ENCODE assay signal across 8 cellular contexts in the genomic region with DNA sequence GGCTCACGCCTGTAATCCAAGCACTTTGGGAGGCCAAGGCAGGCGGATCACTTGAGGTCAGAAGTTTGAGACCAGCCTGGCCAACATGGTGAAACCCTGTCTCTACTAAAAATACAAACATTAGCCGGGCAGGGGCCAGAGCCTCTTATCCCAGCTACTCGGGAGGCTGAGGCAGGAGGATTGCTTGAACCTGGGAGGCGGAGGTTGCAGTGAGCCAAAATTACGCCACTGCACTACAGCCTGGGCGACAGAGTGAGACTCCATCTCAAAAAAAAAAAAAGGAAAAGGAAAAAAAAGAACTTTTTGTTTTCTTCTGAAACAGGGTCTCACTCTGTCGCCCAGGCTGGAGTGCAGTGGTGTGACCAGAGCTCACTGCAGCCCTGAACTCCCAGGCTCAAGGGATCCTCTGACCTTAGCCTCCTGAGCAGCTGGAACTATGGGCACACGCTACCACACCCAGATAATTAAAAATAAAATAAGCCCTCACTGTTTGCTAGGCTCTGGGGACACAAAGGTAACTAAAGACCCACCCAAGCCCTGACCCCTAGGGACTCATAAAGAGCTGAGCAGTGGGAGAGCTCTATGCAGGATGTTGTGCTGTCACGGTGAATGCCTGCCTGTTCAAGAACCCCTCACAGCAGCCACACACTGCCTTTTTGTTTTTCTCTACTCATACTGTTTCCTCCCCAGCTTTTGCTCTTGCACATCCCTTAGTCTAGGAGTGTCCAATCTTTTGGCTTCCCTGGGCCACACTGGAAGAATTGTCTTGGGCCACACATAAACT. TPM values are rescaled to one million over a fixed set of nuclear protein-coding genes. Genes with fewer than 3 reads are reported as not detected.
DNase-seq lines count a peak whose midpoint lies in the region; ATAC-seq, FAIRE-seq and TF ChIP-seq lines count a peak whose summit lies in the region.
"Not testable (repeated sequence)": the region's sequence is repeated elsewhere in the genome, so short reads cannot be mapped to it uniquely, and the experiment has no call there.

No MANE protein-coding gene starts in this region.

- H3K4me3 ChIP-seq in HFF-Myc (replicated peaks; ENCODE audit: low read depth, low read length) = peak overlapping the region; percentile 87; the same call in 1 of the 2 replicates
- H3K4me3 ChIP-seq in K562 = not testable (repeated sequence)
- H3K4me3 ChIP-seq in left ventricle myocardium inferior = peak overlapping the region; percentile 97

- not testable (repeated sequence) for H2AFZ ChIP-seq in K562 (ENCODE audit: low read depth, low read length)

- CTCF ChIA-PET in activated CD4-positive, alpha-beta T cell treated with anti-CD3 and anti-CD28 coated beads for 36 hours (lab: Charles Lee) = interaction anchor here (0.6 kb wide), 1 partner anchor 27 kb away, joined by 4 read pairs; no protein-coding TSS in a partner anchor
- CTCF ChIA-PET in K562 (lab: Yijun Ruan, JAX; ENCODE audit: low intra/inter-chr PET ratio) = not testable (repeated sequence)

- H3K36me3 Mint-ChIP-seq in CD14-positive monocyte = peaks cover 35 to 47% of the 10 kb centered on the region in 2 donors
- peaks cover 23% of the 10 kb centered on the region for H3K36me3 Mint-ChIP-seq in activated CD4-positive, alpha-beta T cell treated with anti-CD3 and anti-CD28 coated beads for 36 hours (ENCODE audit: low read depth)
- H3K36me3 Mint-ChIP-seq in naive thymus-derived CD8-positive, alpha-beta T cell = peaks cover 0 to 15% (median 2%) of the 10 kb centered on the region in 3 donors
- peaks cover 33% of the 10 kb centered on the region for H3K36me3 Mint-ChIP-seq in stimulated activated naive CD8-positive, alpha-beta T cell treated with anti-CD3 and anti-CD28 coated beads, Interleukin-15, Interleukin-2, amounts not matched to agents 100 ng/mL and 50 ng/mL, for 24 hours (ENCODE audit: low read depth)

- TF ChIP-seq RAD21 in K562 (CRISPR knock-in tag; conservative IDR thresholded peaks at IDR 0.05 in 1 of 2, IDR thresholded peaks at IDR 0.05 in 1 of 2) = not testable (repeated sequence)

- peak overlapping the region; percentile 99; the same call in 1 of the 2 replicates for H3K4me2 ChIP-seq in K562 (ENCODE audit: insufficient read depth, low read length)

- BruUV-seq in K562 (replicated peaks; lab: Mats Ljungman, UMichigan) = not testable (repeated sequence)

- peaks cover 45% of the 10 kb centered on the region; the same call in 2 of the 3 replicates for H3K36me3 ChIP-seq in K562 (ENCODE audit: control insufficient read depth, insufficient read depth, low read length)
- peaks cover 26% of the 10 kb centered on the region for H3K36me3 ChIP-seq in left ventricle myocardium inferior

- H3K4me3 Mint-ChIP-seq in CD14-positive monocyte = not testable (repeated sequence)
- H3K4me3 Mint-ChIP-seq in activated CD4-positive, alpha-beta T cell treated with anti-CD3 and anti-CD28 coated beads for 36 hours = peak overlapping the region; percentile 95
- peak overlapping the region in 8 of 10 donors; percentile 46 to 99 (median 98) for H3K4me3 Mint-ChIP-seq in naive thymus-derived CD8-positive, alpha-beta T cell
- peak overlapping the region; percentile 98 for H3K4me3 Mint-ChIP-seq in stimulated activated naive CD8-positive, alpha-beta T cell treated with anti-CD3 and anti-CD28 coated beads, Interleukin-15, Interleukin-2, amounts not matched to agents 100 ng/mL and 50 ng/mL, for 24 hours

- H3K27me3 Mint-ChIP-seq in CD14-positive monocyte (ENCODE audit: low read depth in 3 of 3); activated CD4-positive, alpha-beta T cell treated with anti-CD3 and anti-CD28 coated beads for 36 hours; naive thymus-derived CD8-positive, alpha-beta T cell; stimulated activated naive CD8-positive, alpha-beta T cell treated with anti-CD3 and anti-CD28 coated beads, Interleukin-15, Interleukin-2, amounts not matched to agents 100 ng/mL and 50 ng/mL, for 24 hours: not testable (repeated sequence)

- in situ Hi-C loops in K562 (cut with MboI) = not testable (repeated sequence)

- not testable (repeated sequence) for TF ChIP-seq POLR2A in K562 (conservative IDR thresholded peaks at IDR 0.05)

- not testable (repeated sequence) for H3K9me1 ChIP-seq in K562 (ENCODE audit: control insufficient read depth, insufficient read depth, low read length)

- 86% methylated on average over 6 of the region's 10 CpGs for WGBS in K562 (ENCODE audit: insufficient coverage, low coverage, missing lambda C conversion rate)

- H3K27ac ChIP-seq in K562 (ENCODE audit: extremely low read depth, low read depth, low read length) = not testable (repeated sequence)
- H3K27ac ChIP-seq in left ventricle myocardium inferior (replicated peaks) = peak overlapping the region; percentile 94

- DNase-seq in CD14-positive monocyte (ENCODE audit: low spot score); HFF-Myc (ENCODE audit: extremely low read depth, low read depth); activated CD4-positive, alpha-beta T cell treated with anti-CD3 and anti-CD28 coated beads for 36 hours; K562 (ENCODE audit: extremely low read depth in 1 of 4, low spot score in 3 of 4); left ventricle myocardium inferior: not testable (repeated sequence)
- DNase-seq in NCI-H526 (lab: John Stamatoyannopoulos, UW) = peak; percentile 53 to 65
- DNase-seq in naive thymus-derived CD8-positive, alpha-beta T cell = peak in 1 of 10 donors; percentile 17

- intact Hi-C loops in CD14-positive monocyte (cut with micrococcal nuclease); K562 (cut with micrococcal nuclease); left ventricle myocardium inferior (cut with micrococcal nuclease): not testable (repeated sequence)
- intact Hi-C loops in activated CD4-positive, alpha-beta T cell treated with anti-CD3 and anti-CD28 coated beads for 36 hours (cut with DNase I, micrococcal nuclease) = loop anchor here in 1 of 2 experiments (10.0 kb wide), 1 partner anchor 658 kb away; a partner anchor contains a TSS

- H3K4me1 ChIP-seq in K562 (replicated peaks in 1 of 2; ENCODE audit: control insufficient read depth in 2 of 2, insufficient read depth in 2 of 2, low read length in 2 of 2) (peaks cover 18 to 21% of the 10 kb centered on the region in 2 experiments; a peak in 4 of 5 replicates), left ventricle myocardium inferior (peaks cover 93% of the 10 kb centered on the region)

- H3K9ac ChIP-seq in K562 (ENCODE audit: insufficient read depth in 1 of 2, low read depth in 2 of 2, low read length in 2 of 2) = not testable (repeated sequence)

- peaks cover 62% of the 10 kb centered on the region for H3K4me1 Mint-ChIP-seq in CD14-positive monocyte
- H3K4me1 Mint-ChIP-seq in activated CD4-positive, alpha-beta T cell treated with anti-CD3 and anti-CD28 coated beads for 36 hours = peaks cover 31% of the 10 kb centered on the region
- H3K4me1 Mint-ChIP-seq in naive thymus-derived CD8-positive, alpha-beta T cell = peaks cover 37 to 68% (median 56%) of the 10 kb centered on the region in 4 donors
- H3K4me1 Mint-ChIP-seq in stimulated activated naive CD8-positive, alpha-beta T cell treated with anti-CD3 and anti-CD28 coated beads, Interleukin-15, Interleukin-2, amounts not matched to agents 100 ng/mL and 50 ng/mL, for 24 hours (ENCODE audit: low read depth) = peaks cover 55% of the 10 kb centered on the region

- FAIRE-seq in K562 (lab: Jason Lieb, UNC) = not testable (repeated sequence)

- peaks cover 69% of the 10 kb centered on the region for H3K79me2 ChIP-seq in K562 (ENCODE audit: control insufficient read depth, insufficient read depth, low read length)

- TF ChIP-seq EP300 in K562 (IDR thresholded peaks at IDR 0.05; ENCODE audit: low read length) = not testable (repeated sequence)

- peak overlapping the region in 5 of 7 donors; percentile 30 to 99 (median 68) for H3K27ac Mint-ChIP-seq in CD14-positive monocyte
- peak overlapping the region; percentile 44 for H3K27ac Mint-ChIP-seq in activated CD4-positive, alpha-beta T cell treated with anti-CD3 and anti-CD28 coated beads for 36 hours
- peak overlapping the region in 9 of 10 donors; percentile 23 to 98 (median 83) for H3K27ac Mint-ChIP-seq in naive thymus-derived CD8-positive, alpha-beta T cell
- peak overlapping the region; percentile 79 for H3K27ac Mint-ChIP-seq in stimulated activated naive CD8-positive, alpha-beta T cell treated with anti-CD3 and anti-CD28 coated beads, Interleukin-15, Interleukin-2, amounts not matched to agents 100 ng/mL and 50 ng/mL, for 24 hours

- not testable (repeated sequence) for H3K9me3 Mint-ChIP-seq in CD14-positive monocyte; activated CD4-positive, alpha-beta T cell treated with anti-CD3 and anti-CD28 coated beads for 36 hours (ENCODE audit: low read depth); naive thymus-derived CD8-positive, alpha-beta T cell; stimulated activated naive CD8-positive, alpha-beta T cell treated with anti-CD3 and anti-CD28 coated beads, Interleukin-15, Interleukin-2, amounts not matched to agents 100 ng/mL and 50 ng/mL, for 24 hours

- H3K9me3 ChIP-seq in K562 (replicated peaks; ENCODE audit: control insufficient read depth, insufficient read depth, low read depth, low read length); left ventricle myocardium inferior (replicated peaks): not testable (repeated sequence)

- H3K27me3 ChIP-seq in K562 (ENCODE audit: control insufficient read depth in 2 of 2, insufficient read depth in 2 of 2, low read length in 2 of 2); left ventricle myocardium inferior (ENCODE audit: low read depth): not testable (repeated sequence)

- POLR2A ChIA-PET in activated CD4-positive, alpha-beta T cell treated with anti-CD3 and anti-CD28 coated beads for 36 hours (lab: Charles Lee) = interaction anchor here (0.7 to 1.2 kb wide), 3 partner anchors 8 to 126 kb away, joined by 3 to 5 read pairs (median 4); no protein-coding TSS in a partner anchor
- POLR2A ChIA-PET in K562 (lab: Yijun Ruan, JAX) = interaction anchor here (0.9 to 2.4 kb wide), 3 partner anchors 13 to 26 kb away, joined by 3 to 13 read pairs (median 4); no protein-coding TSS in a partner anchor
- POLR2A ChIA-PET in naive thymus-derived CD8-positive, alpha-beta T cell (lab: Charles Lee) = interaction anchor here (0.5 to 4.4 kb wide), 3 partner anchors 36 to 126 kb away, joined by 3 to 20 read pairs (median 3); a partner anchor contains a TSS

- H4K20me1 ChIP-seq in K562 (replicated peaks; ENCODE audit: control insufficient read depth, insufficient read depth, low read length) = 0 out of 2 replicates have a peak, but pooled peaks cover 13% of the 10 kb centered on the region

- ATAC-seq in activated CD4-positive, alpha-beta T cell treated with anti-CD3 and anti-CD28 coated beads for 36 hours; K562; naive thymus-derived CD8-positive, alpha-beta T cell: not testable (repeated sequence)

- not testable (repeated sequence) for TF ChIP-seq CTCF in CD14-positive monocyte (IDR thresholded peaks at IDR 0.05); HFF-Myc (IDR thresholded peaks at IDR 0.05; ENCODE audit: low read depth, low read length, missing control alignments); K562 (IDR thresholded peaks at IDR 0.05 in 2 of 3, conservative IDR thresholded peaks at IDR 0.05 in 1 of 3; ENCODE audit: insufficient read depth in 2 of 3, low read depth in 1 of 3, low read length in 3 of 3); left ventricle myocardium inferior (IDR thresholded peaks at IDR 0.05; ENCODE audit: borderline replicate concordance)

RNA-seq across cellular contexts. Expression of a gene that starts 2.2 kb away (rescaled TPM):
- polyA plus RNA-seq in CD14-positive monocyte (10 to 100 TPM; 67.1 to 72.5 TPM), K562 (2011; rRNA removed) (60.4 and 68.9 TPM in 2 replicates), K562 (2014; fragmentation: Illumina TruSeq; extraction: Trizol) (50.3 and 58.1 TPM in 2 replicates), K562 (2014; fragmentation: Nextera tagmentation; extraction: Ambion mirVana) (10 to 100 TPM; 31.5 to 48.8 TPM), K562 (2014; rRNA removed) (45.3 and 48.9 TPM in 2 replicates)
- 100 to 1,000 TPM; 109 to 124 TPM for total RNA-seq in activated CD4-positive, alpha-beta T cell treated with anti-CD3 and anti-CD28 coated beads for 36 hours
- total RNA-seq in K562 (2011; cell fraction: chromatin; rRNA removed; ENCODE audit: low replicate concordance) = 19.1 and 56.0 TPM in 2 replicates
- total RNA-seq in K562 (2011; cell fraction: nucleolus; rRNA removed) = 46.4 and 51.1 TPM in 2 replicates
- 29.2 and 47.6 TPM in 2 replicates for total RNA-seq in K562 (2011; cell fraction: nucleoplasm; rRNA removed)
- total RNA-seq in K562 (2014; rRNA removed) (51.8 and 85.3 TPM in 2 replicates), K562 (2014; rRNA removed; fragmentation: Illumina TruSeq; extraction: Trizol) (45.4 and 47.2 TPM in 2 replicates), K562 (2015; rRNA removed; fragmentation: Illumina TruSeq; extraction: Trizol) (51.0 and 52.7 TPM in 2 replicates), K562 (2021) (67.8 and 69.2 TPM in 2 replicates), left ventricle myocardium inferior (203 TPM)
- polyA plus RNA-seq in K562 (2011; cell fraction: cytosol; rRNA removed) = 79.6 and 131 TPM in 2 replicates
- 40.8 and 61.4 TPM in 2 replicates for polyA plus RNA-seq in K562 (2011; cell fraction: nucleus; rRNA removed)
- 44.7 and 52.7 TPM in 2 replicates for polyA plus RNA-seq in K562 (2012)
- 51.0 and 71.0 TPM in 2 replicates for polyA minus RNA-seq in K562 (2011; rRNA and poly(A)+ RNA removed)
- 68.5 and 68.7 TPM in 2 replicates for polyA minus RNA-seq in K562 (2011; cell fraction: cytosol; rRNA and poly(A)+ RNA removed)
- 17.6 and 24.5 TPM in 2 replicates for polyA minus RNA-seq in K562 (2011; cell fraction: nucleus; rRNA and poly(A)+ RNA removed)
- 10 to 100 TPM; 67.2 to 69.2 TPM for total RNA-seq in naive thymus-derived CD8-positive, alpha-beta T cell
- polyA plus RNA-seq in naive thymus-derived CD8-positive, alpha-beta T cell = 10 to 100 TPM; 27.8 to 42.6 (median 32.3) TPM

RNA-seq across cellular contexts. Expression of a gene that starts 3.1 kb away (rescaled TPM):
- polyA plus RNA-seq in CD14-positive monocyte (10 to 100 TPM; 71.8 to 80.9 TPM), K562 (2011; rRNA removed) (120 and 151 TPM in 2 replicates), K562 (2014; fragmentation: Illumina TruSeq; extraction: Trizol) (271 and 366 TPM in 2 replicates), K562 (2014; fragmentation: Nextera tagmentation; extraction: Ambion mirVana) (100 to 1,000 TPM; 274 to 281 TPM), K562 (2014; rRNA removed) (236 and 249 TPM in 2 replicates)
- total RNA-seq in activated CD4-positive, alpha-beta T cell treated with anti-CD3 and anti-CD28 coated beads for 36 hours = 100 to 1,000 TPM; 156 to 232 TPM
- 75.3 and 99.4 TPM in 2 replicates for total RNA-seq in K562 (2011; cell fraction: chromatin; rRNA removed; ENCODE audit: low replicate concordance)
- total RNA-seq in K562 (2011; cell fraction: nucleolus; rRNA removed) = 77.6 and 88.4 TPM in 2 replicates
- 86.2 and 92.8 TPM in 2 replicates for total RNA-seq in K562 (2011; cell fraction: nucleoplasm; rRNA removed)
- total RNA-seq in K562 (2014; rRNA removed) (234 and 278 TPM in 2 replicates), K562 (2014; rRNA removed; fragmentation: Illumina TruSeq; extraction: Trizol) (274 and 289 TPM in 2 replicates), K562 (2015; rRNA removed; fragmentation: Illumina TruSeq; extraction: Trizol) (266 and 281 TPM in 2 replicates), K562 (2021) (131 and 132 TPM in 2 replicates), left ventricle myocardium inferior (69.9 TPM)
- polyA plus RNA-seq in K562 (2011; cell fraction: cytosol; rRNA removed) = 249 and 264 TPM in 2 replicates
- 86.3 and 104 TPM in 2 replicates for polyA plus RNA-seq in K562 (2011; cell fraction: nucleus; rRNA removed)
- polyA plus RNA-seq in K562 (2012) = 144 and 316 TPM in 2 replicates
- 231 and 354 TPM in 2 replicates for polyA minus RNA-seq in K562 (2011; rRNA and poly(A)+ RNA removed)
- 87.0 and 105 TPM in 2 replicates for polyA minus RNA-seq in K562 (2011; cell fraction: cytosol; rRNA and poly(A)+ RNA removed)
- polyA minus RNA-seq in K562 (2011; cell fraction: nucleus; rRNA and poly(A)+ RNA removed) = 38.2 and 60.6 TPM in 2 replicates
- total RNA-seq in naive thymus-derived CD8-positive, alpha-beta T cell = 10 to 100 TPM; 81.8 to 83.9 TPM
- polyA plus RNA-seq in naive thymus-derived CD8-positive, alpha-beta T cell = 100 to 1,000 TPM in 1 of 3 donors, 10 to 100 TPM in 2; 95.6 to 103 (median 97.9) TPM

RNA-seq across cellular contexts. Expression of a gene that starts 40.2 kb away (rescaled TPM):
- polyA plus RNA-seq in CD14-positive monocyte (under 1 TPM; 0.20 to 0.53 TPM), K562 (2011; rRNA removed) (2.2 and 2.8 TPM in 2 replicates), K562 (2014; fragmentation: Illumina TruSeq; extraction: Trizol) (0.62 and 0.84 TPM in 2 replicates), K562 (2014; fragmentation: Nextera tagmentation; extraction: Ambion mirVana) (under 1 TPM in 1 of 2 experiments, not detected in 1; 0.10 TPM), K562 (2014; rRNA removed) (1.7 and 2.8 TPM in 2 replicates)
- total RNA-seq in activated CD4-positive, alpha-beta T cell treated with anti-CD3 and anti-CD28 coated beads for 36 hours = under 1 TPM; 0.56 to 0.98 TPM
- 1.9 and 6.9 TPM in 2 replicates for total RNA-seq in K562 (2011; cell fraction: chromatin; rRNA removed; ENCODE audit: low replicate concordance)
- total RNA-seq in K562 (2011; cell fraction: nucleolus; rRNA removed) = 5.9 and 6.5 TPM in 2 replicates
- total RNA-seq in K562 (2011; cell fraction: nucleoplasm; rRNA removed) = 3.1 and 5.1 TPM in 2 replicates
- total RNA-seq in K562 (2014; rRNA removed) (1.8 and 1.9 TPM in 2 replicates), K562 (2014; rRNA removed; fragmentation: Illumina TruSeq; extraction: Trizol) (0.29 and 0.44 TPM in 2 replicates), K562 (2015; rRNA removed; fragmentation: Illumina TruSeq; extraction: Trizol) (0.45 and 0.51 TPM in 2 replicates), K562 (2021) (1.1 and 1.4 TPM in 2 replicates), left ventricle myocardium inferior (5.6 TPM)
- 3.5 and 4.5 TPM in 2 replicates for polyA plus RNA-seq in K562 (2011; cell fraction: cytosol; rRNA removed)
- polyA plus RNA-seq in K562 (2011; cell fraction: nucleus; rRNA removed) = 16.6 and 22.0 TPM in 2 replicates
- 0.92 and 3.8 TPM in 2 replicates for polyA plus RNA-seq in K562 (2012)
- polyA minus RNA-seq in K562 (2011; rRNA and poly(A)+ RNA removed) = 0.35 and 0.42 TPM in 2 replicates
- 0.48 and 0.73 TPM in 2 replicates for polyA minus RNA-seq in K562 (2011; cell fraction: cytosol; rRNA and poly(A)+ RNA removed)
- 1.3 TPM in 2 replicates for polyA minus RNA-seq in K562 (2011; cell fraction: nucleus; rRNA and poly(A)+ RNA removed)
- total RNA-seq in naive thymus-derived CD8-positive, alpha-beta T cell = not detected
- polyA plus RNA-seq in naive thymus-derived CD8-positive, alpha-beta T cell = under 1 TPM in 2 of 3 donors, not detected in 1; 0.15 to 0.16 TPM

RNA-seq across cellular contexts. Expression of a gene that starts 50.3 kb away (rescaled TPM):
- polyA plus RNA-seq in CD14-positive monocyte (10 to 100 TPM; 16.0 to 25.5 TPM), K562 (2011; rRNA removed) (6.6 and 8.0 TPM in 2 replicates), K562 (2014; fragmentation: Illumina TruSeq; extraction: Trizol) (7.1 and 10.4 TPM in 2 replicates), K562 (2014; fragmentation: Nextera tagmentation; extraction: Ambion mirVana) (under 1 TPM; 0.46 to 0.81 TPM), K562 (2014; rRNA removed) (9.6 and 11.8 TPM in 2 replicates)
- total RNA-seq in activated CD4-positive, alpha-beta T cell treated with anti-CD3 and anti-CD28 coated beads for 36 hours = 10 to 100 TPM; 32.4 to 34.9 TPM
- 9.0 and 28.5 TPM in 2 replicates for total RNA-seq in K562 (2011; cell fraction: chromatin; rRNA removed; ENCODE audit: low replicate concordance)
- 30.5 and 31.9 TPM in 2 replicates for total RNA-seq in K562 (2011; cell fraction: nucleolus; rRNA removed)
- 15.0 and 17.6 TPM in 2 replicates for total RNA-seq in K562 (2011; cell fraction: nucleoplasm; rRNA removed)
- total RNA-seq in K562 (2014; rRNA removed) (10.7 and 12.0 TPM in 2 replicates), K562 (2014; rRNA removed; fragmentation: Illumina TruSeq; extraction: Trizol) (2.5 and 2.9 TPM in 2 replicates), K562 (2015; rRNA removed; fragmentation: Illumina TruSeq; extraction: Trizol) (6.9 and 7.1 TPM in 2 replicates), K562 (2021) (11.1 and 12.5 TPM in 2 replicates), left ventricle myocardium inferior (1.1 TPM)
- 9.0 and 21.5 TPM in 2 replicates for polyA plus RNA-seq in K562 (2011; cell fraction: cytosol; rRNA removed)
- 24.8 and 45.2 TPM in 2 replicates for polyA plus RNA-seq in K562 (2011; cell fraction: nucleus; rRNA removed)
- 11.5 and 24.6 TPM in 2 replicates for polyA plus RNA-seq in K562 (2012)
- polyA minus RNA-seq in K562 (2011; rRNA and poly(A)+ RNA removed) = 2.7 and 4.9 TPM in 2 replicates
- 7.2 and 8.3 TPM in 2 replicates for polyA minus RNA-seq in K562 (2011; cell fraction: cytosol; rRNA and poly(A)+ RNA removed)
- polyA minus RNA-seq in K562 (2011; cell fraction: nucleus; rRNA and poly(A)+ RNA removed) = 6.9 and 8.3 TPM in 2 replicates
- 10 to 100 TPM; 14.7 to 21.1 TPM for total RNA-seq in naive thymus-derived CD8-positive, alpha-beta T cell
- under 1 TPM in 2 of 3 donors, not detected in 1; 0.79 to 0.86 TPM for polyA plus RNA-seq in naive thymus-derived CD8-positive, alpha-beta T cell

RNA-seq across cellular contexts. Expression of a gene that starts 57.6 kb away (rescaled TPM):
- polyA plus RNA-seq in CD14-positive monocyte = under 1 TPM in 1 of 2 donors, not detected in 1; 0.17 TPM
- total RNA-seq in activated CD4-positive, alpha-beta T cell treated with anti-CD3 and anti-CD28 coated beads for 36 hours = under 1 TPM; 0.16 to 0.28 TPM
- 0.16 TPM in 1 of 2 replicates, not detected in the other for total RNA-seq in K562 (2011; cell fraction: chromatin; rRNA removed; ENCODE audit: low replicate concordance)
- total RNA-seq in K562 (2011; cell fraction: nucleolus; rRNA removed) = not detected in 2 replicates
- total RNA-seq in K562 (2011; cell fraction: nucleoplasm; rRNA removed) = not detected in 2 replicates
- 0.69 TPM in 1 of 2 replicates, not detected in the other for total RNA-seq in K562 (2014; rRNA removed)
- not detected in 2 replicates for total RNA-seq in K562 (2014; rRNA removed; fragmentation: Illumina TruSeq; extraction: Trizol)
- total RNA-seq in K562 (2015; rRNA removed; fragmentation: Illumina TruSeq; extraction: Trizol) = 0.11 TPM in 1 of 2 replicates, not detected in the other
- 0.07 TPM in 1 of 2 replicates, not detected in the other for total RNA-seq in K562 (2021)
- polyA plus RNA-seq in K562 (2011; rRNA removed) = 0.04 TPM in 1 of 2 replicates, not detected in the other
- polyA plus RNA-seq in K562 (2011; cell fraction: cytosol; rRNA removed) = not detected in 2 replicates
- polyA plus RNA-seq in K562 (2011; cell fraction: nucleus; rRNA removed) = 0.06 TPM in 1 of 2 replicates, not detected in the other
- polyA plus RNA-seq in K562 (2012) = 0.08 and 0.21 TPM in 2 replicates
- not detected in 2 replicates for polyA plus RNA-seq in K562 (2014; fragmentation: Illumina TruSeq; extraction: Trizol)
- polyA plus RNA-seq in K562 (2014; fragmentation: Nextera tagmentation; extraction: Ambion mirVana) = under 1 TPM in 1 of 2 experiments, not detected in 1; 0.06 TPM
- polyA plus RNA-seq in K562 (2014; rRNA removed) = not detected in 2 replicates
- not detected in 2 replicates for polyA minus RNA-seq in K562 (2011; rRNA and poly(A)+ RNA removed)
- polyA minus RNA-seq in K562 (2011; cell fraction: cytosol; rRNA and poly(A)+ RNA removed) = not detected in 2 replicates
- not detected in 2 replicates for polyA minus RNA-seq in K562 (2011; cell fraction: nucleus; rRNA and poly(A)+ RNA removed)
- total RNA-seq in left ventricle myocardium inferior = 1.1 TPM
- under 1 TPM; 0.85 to 0.86 TPM for total RNA-seq in naive thymus-derived CD8-positive, alpha-beta T cell
- polyA plus RNA-seq in naive thymus-derived CD8-positive, alpha-beta T cell = under 1 TPM in 2 of 3 donors, not detected in 1; 0.06 to 0.18 TPM
